1 cellular context compared by ENCODE assay signal in the genomic region with DNA sequence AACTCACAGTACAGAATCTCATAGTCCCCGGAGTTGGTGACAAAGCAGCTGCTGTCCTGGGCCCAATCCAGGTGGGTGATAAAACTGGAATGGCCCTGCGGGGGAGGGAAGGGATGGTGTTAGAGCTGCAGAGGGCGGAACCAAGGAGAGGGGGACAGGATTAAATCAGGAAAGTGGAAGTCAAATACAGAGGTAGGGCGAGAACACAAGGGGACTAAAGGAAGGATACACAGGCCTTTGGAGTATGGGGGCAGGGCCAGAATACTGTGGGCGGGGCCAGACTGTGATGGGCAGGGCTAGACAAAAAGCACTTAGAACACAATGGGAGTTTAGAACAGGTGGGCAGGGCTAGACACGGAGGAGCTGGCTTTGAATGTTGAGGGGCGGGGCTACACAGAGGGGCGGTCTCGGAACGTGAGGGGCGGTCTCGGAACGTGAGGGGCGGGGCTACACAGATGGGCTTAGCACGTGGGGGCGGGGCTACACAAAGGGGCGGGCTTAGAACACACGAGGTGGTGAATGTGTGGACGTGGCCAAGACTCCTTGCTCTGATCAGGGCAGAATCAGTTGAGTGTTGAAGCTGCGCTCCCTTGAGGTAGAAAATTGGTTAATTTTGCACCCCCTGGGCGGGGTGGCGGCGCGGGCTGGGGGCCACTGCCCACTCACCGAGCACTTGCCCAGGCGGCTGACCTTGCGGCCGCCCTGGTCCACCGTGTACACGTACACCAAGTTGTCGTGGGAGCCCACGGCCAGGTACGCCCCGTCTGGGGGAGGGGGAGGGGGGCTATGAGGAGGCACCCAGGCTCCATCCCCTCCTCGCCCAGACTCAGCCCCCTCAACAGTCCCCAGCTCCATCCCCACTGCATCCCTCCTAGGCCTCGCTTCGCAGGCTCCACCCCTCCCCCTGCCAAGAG.
TF ChIP-seq lines count a peak whose summit lies in the region.

No MANE protein-coding gene starts in this region.

TF ChIP-seq in HEK293, 187 proteins besides CTCF, POLR2A, EP300 and RAD21 (continued from another document):
- TF ChIP-seq, protein P1, sequence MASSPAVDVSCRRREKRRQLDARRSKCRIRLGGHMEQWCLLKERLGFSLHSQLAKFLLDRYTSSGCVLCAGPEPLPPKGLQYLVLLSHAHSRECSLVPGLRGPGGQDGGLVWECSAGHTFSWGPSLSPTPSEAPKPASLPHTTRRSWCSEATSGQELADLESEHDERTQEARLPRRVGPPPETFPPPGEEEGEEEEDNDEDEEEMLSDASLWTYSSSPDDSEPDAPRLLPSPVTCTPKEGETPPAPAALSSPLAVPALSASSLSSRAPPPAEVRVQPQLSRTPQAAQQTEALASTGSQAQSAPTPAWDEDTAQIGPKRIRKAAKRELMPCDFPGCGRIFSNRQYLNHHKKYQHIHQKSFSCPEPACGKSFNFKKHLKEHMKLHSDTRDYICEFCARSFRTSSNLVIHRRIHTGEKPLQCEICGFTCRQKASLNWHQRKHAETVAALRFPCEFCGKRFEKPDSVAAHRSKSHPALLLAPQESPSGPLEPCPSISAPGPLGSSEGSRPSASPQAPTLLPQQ (tag by site-specific recombination; IDR thresholded peaks at IDR 0.05): peak; percentile 75
- TF ChIP-seq ZNF366 (tag by site-specific recombination; conservative IDR thresholded peaks at IDR 0.05): peak; percentile 65
